ENCODE assay signal across 18 cellular contexts in the genomic region with DNA sequence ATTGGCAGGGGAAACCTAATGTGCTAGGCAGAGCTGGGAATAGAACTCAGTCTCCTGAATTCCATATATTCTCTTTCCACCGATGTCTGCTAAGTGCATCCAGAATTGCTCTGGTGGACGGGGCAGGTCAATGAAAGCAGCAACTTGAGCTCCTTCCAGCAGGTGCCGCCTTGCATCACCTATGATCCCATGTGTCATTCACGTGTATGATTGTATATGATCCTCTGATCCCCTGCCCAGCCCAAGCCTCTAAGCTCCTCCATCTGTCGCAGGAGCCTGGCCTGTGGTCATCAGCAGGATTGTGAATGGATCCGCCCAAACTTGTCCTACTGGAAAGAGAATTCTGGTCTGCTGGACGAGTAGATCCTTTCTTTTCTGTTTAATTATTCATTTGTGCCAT. TPM values are rescaled to one million over a fixed set of nuclear protein-coding genes. Genes with fewer than 3 reads are reported as not detected.
DNase-seq lines count a peak whose midpoint lies in the region; ATAC-seq, FAIRE-seq and TF ChIP-seq lines count a peak whose summit lies in the region.
"Had no signal": no experiment of that assay in that cellular context is flagged by ENCODE, and none has a peak within 500 bp of the region (broad histone marks: within the 10 kb centered on the region; RNA-seq: fewer than 3 reads in every experiment).

No MANE protein-coding gene starts in this region.

- no peaks in the 10 kb centered on the region for H3K23me2 ChIP-seq in H1 (ENCODE audit: low read depth, low read length)

- no peaks in the 10 kb centered on the region for H3K79me1 ChIP-seq in H1 (ENCODE audit: low read depth, low read length)

- no peak for FAIRE-seq in H1 (lab: Jason Lieb, UNC)

- H2BK120ac ChIP-seq in H1 (replicated peaks; ENCODE audit: low read depth, low read length): no peak overlapping the region

- H4K5ac ChIP-seq in H1 (ENCODE audit: insufficient read length, low read depth, low read length): no peak overlapping the region

- no peak overlapping the region for H4K8ac ChIP-seq in H1 (ENCODE audit: extremely low read depth, insufficient read depth, low read length)

- peaks cover 0 to 6% of the 10 kb centered on the region in 2 experiments; a peak in 1 of 4 replicates for H3K9me3 ChIP-seq in H1 (ENCODE audit: insufficient read depth in 2 of 2, low read depth in 1 of 2, low read length in 1 of 2)
- H3K9me3 ChIP-seq in aorta (ENCODE audit: control insufficient read depth, low read length): no peaks in the 10 kb centered on the region
- H3K9me3 ChIP-seq in right atrium auricular region: peaks cover 0 to 7% of the 10 kb centered on the region in 2 donors

- 0 out of 4 replicates have a peak, but pooled peaks of 1 of the 2 experiments have one; percentile 8 for TF ChIP-seq RAD21 in H1 (IDR thresholded peaks at IDR 0.05 in 1 of 2, conservative IDR thresholded peaks at IDR 0.05 in 1 of 2; ENCODE audit: low read depth in 2 of 2, low read length in 2 of 2)

- no peak overlapping the region for H3K4me2 ChIP-seq in H1 (ENCODE audit: insufficient read depth in 1 of 2, low read depth in 2 of 2, low read length in 2 of 2)
- H3K4me2 ChIP-seq: BLaER1 had no signal

- no peak overlapping the region for H2AFZ ChIP-seq in H1 (ENCODE audit: low read length)

- no peak overlapping the region for H3K4ac ChIP-seq in H1 (replicated peaks; ENCODE audit: insufficient read length, low read depth, low read length)

- TF ChIP-seq POLR2A in H1 (IDR thresholded peaks at IDR 0.05; ENCODE audit: control extremely low read depth in 1 of 2, low read depth in 2 of 2, low read length in 2 of 2): no peak

- H3K18ac ChIP-seq in H1 (ENCODE audit: extremely low read depth, low read length): no peak overlapping the region

- no peaks in the 10 kb centered on the region for H4K20me1 ChIP-seq in H1 (replicated peaks in 1 of 2; ENCODE audit: control insufficient read depth in 1 of 2, insufficient read depth in 2 of 2, low read length in 2 of 2)
- H4K20me1 ChIP-seq: BLaER1 had no signal

- H3K23ac ChIP-seq in H1 (ENCODE audit: insufficient read length): no peak overlapping the region

- no peak overlapping the region for H2AK5ac ChIP-seq in H1 (ENCODE audit: low read depth, low read length)

- peak; percentile 49 for DNase-seq in DMS 273 treated with DMSO at 0.1 percent for 48 hours (lab: John Stamatoyannopoulos, UW)
- DNase-seq in NCI-H524 treated with DMSO at 0.1 percent for 48 hours (lab: John Stamatoyannopoulos, UW): peak; percentile 70
- DNase-seq in H1 (ENCODE audit: low read depth in 1 of 2, low spot score in 2 of 2): no peak
- no peak for DNase-seq in cerebellum (ENCODE audit: low spot score)
- DNase-seq in aorta: no peak
- DNase-seq in right atrium auricular region (ENCODE audit: low spot score): no peak
- DNase-seq: activated CD8-positive, alpha-beta T cell treated with anti-CD3 and anti-CD28 coated beads for 36 hours; activated naive CD8-positive, alpha-beta T cell treated with anti-CD3 and anti-CD28 coated beads, Interleukin-2, amount 50 U/mL, for 24 hours; KG1; NCI-H1436; NCI-H774 had no signal

- H3K4me3 ChIP-seq in GM12875 (ENCODE audit: low read depth, low read length) (no peak overlapping the region), H1 (ENCODE audit: extremely low read depth in 1 of 4, insufficient read depth in 2 of 4, low read depth in 3 of 4, low read length in 4 of 4) (no peak overlapping the region), aorta (ENCODE audit: low read length in 2 of 2) (no peak overlapping the region), right atrium auricular region (no peak overlapping the region)
- H3K4me3 ChIP-seq: BLaER1, SJCRH30, skin epidermis, tibial nerve had no signal

- no peak overlapping the region for H2BK15ac ChIP-seq in H1 (ENCODE audit: low read length)

- no peak overlapping the region for H4K91ac ChIP-seq in H1 (replicated peaks; ENCODE audit: insufficient read length, low read length)

- POLR2A ChIA-PET in H1 (lab: Charles Lee; ENCODE audit: partially characterized antibody): interaction anchor here (0.8 to 3.8 kb wide), 5 partner anchors 10 to 20 kb away, joined by 3 to 25 read pairs (median 8); partner anchors contain the start of gene ACTA1

- no peak overlapping the region for H2BK12ac ChIP-seq in H1 (ENCODE audit: low read depth, low read length)

- ATAC-seq in aorta (ENCODE audit: low FRiP score) (no peak), HG02588 (IDR thresholded peaks at IDR 0.05; ENCODE audit: unreplicated experiment) (no peak)
- ATAC-seq: activated CD8-positive, alpha-beta T cell treated with anti-CD3 and anti-CD28 coated beads for 36 hours; activated naive CD8-positive, alpha-beta T cell treated with anti-CD3 and anti-CD28 coated beads, Interleukin-2, amount 50 U/mL, for 24 hours had no signal

- no peak overlapping the region for H3K9ac ChIP-seq in H1 (replicated peaks in 1 of 4; ENCODE audit: extremely low read depth in 1 of 4, low read depth in 3 of 4, low read length in 3 of 4)
- H3K9ac ChIP-seq: BLaER1 had no signal

- no peak for TF ChIP-seq EP300 in H1 (IDR thresholded peaks at IDR 0.05; ENCODE audit: borderline replicate concordance in 1 of 2, low read depth in 2 of 2, low read length in 2 of 2)

- H3K4me1 ChIP-seq in H1 (replicated peaks in 1 of 4; ENCODE audit: control insufficient read depth in 3 of 4, insufficient read depth in 4 of 4, low read length in 3 of 4) (peaks cover 0 to 4% (median 0%) of the 10 kb centered on the region in 4 experiments; a peak in 1 of 7 replicates), aorta (ENCODE audit: control insufficient read depth in 1 of 2, insufficient read depth in 2 of 2, low read length in 2 of 2) (no peaks in the 10 kb centered on the region), right atrium auricular region (no peaks in the 10 kb centered on the region)
- H3K4me1 ChIP-seq: BLaER1, SJCRH30, tibial nerve had no signal

- intact Hi-C loops in aorta (cut with DNase I): loop anchor here in 1 of 2 donors (2.0 kb wide), 1 partner anchor 32 kb away; no protein-coding TSS in a partner anchor

- TF ChIP-seq CTCF in GM12875 (IDR thresholded peaks at IDR 0.05; ENCODE audit: borderline replicate concordance, insufficient read depth, low read depth, low read length): peak; percentile 21; the same call in 1 of the 2 replicates
- TF ChIP-seq CTCF in H1 (IDR thresholded peaks at IDR 0.05; ENCODE audit: control extremely low read depth in 1 of 3, insufficient read depth in 1 of 3, low read depth in 1 of 3, low read length in 3 of 3): peak in 2 of 3 experiments; percentile 11 to 32; a peak in 2 of 4 replicates
- TF ChIP-seq CTCF in right atrium auricular region (IDR thresholded peaks at IDR 0.05): no peak

- H3K27me3 ChIP-seq in H1 (replicated peaks in 1 of 4; ENCODE audit: control insufficient read depth in 3 of 4, extremely low read depth in 1 of 4, insufficient read depth in 3 of 4, low read length in 3 of 4): no peaks in the 10 kb centered on the region
- H3K27me3 ChIP-seq in aorta (ENCODE audit: control insufficient read depth in 1 of 2, insufficient read depth in 2 of 2, low read length in 1 of 2): no peaks in the 10 kb centered on the region
- no peaks in the 10 kb centered on the region for H3K27me3 ChIP-seq in right atrium auricular region
- H3K27me3 ChIP-seq: BLaER1, SJCRH30 had no signal

- WGBS in H1 (ENCODE audit: extremely low coverage in 1 of 2, insufficient coverage in 1 of 2, insufficient read length in 1 of 2, insufficient replicate concordance in 2 of 2, low coverage in 1 of 2, low lambda C conversion rate in 2 of 2, missing lambda C conversion rate in 1 of 2), 2 experiments: 83% methylated on average over 7 of the region's 7 CpGs; no CpG with 5 or more reads in 1 of the 2 experiments
- WGBS in aorta, 2 donors: 80 to 81% methylated on average over 7 of the region's 7 CpGs

- no peak overlapping the region for H3K14ac ChIP-seq in H1 (ENCODE audit: insufficient read length)

- H3K56ac ChIP-seq in H1 (replicated peaks; ENCODE audit: insufficient read length, low read depth, low read length): no peak overlapping the region

- H3K79me2 ChIP-seq in H1 (ENCODE audit: control insufficient read depth in 1 of 2, insufficient read depth in 2 of 2, low read length in 2 of 2): no peaks in the 10 kb centered on the region

- no peak overlapping the region for H2BK5ac ChIP-seq in H1 (ENCODE audit: low read depth, low read length)

- H3K36me3 ChIP-seq in H1 (ENCODE audit: control insufficient read depth in 2 of 4, insufficient read depth in 4 of 4, low read length in 3 of 4): no peaks in the 10 kb centered on the region
- no peaks in the 10 kb centered on the region for H3K36me3 ChIP-seq in aorta (ENCODE audit: control insufficient read depth in 1 of 2, insufficient read depth in 2 of 2, low read length in 1 of 2)
- no peaks in the 10 kb centered on the region for H3K36me3 ChIP-seq in right atrium auricular region
- H3K36me3 ChIP-seq: BLaER1, SJCRH30, tibial nerve had no signal

- peak overlapping the region; percentile 74 for H2BK20ac ChIP-seq in H1 (ENCODE audit: low read length)

- H3K27ac ChIP-seq in H1 (ENCODE audit: low read depth, low read length): no peak overlapping the region
- no peak overlapping the region for H3K27ac ChIP-seq in aorta (ENCODE audit: low read depth in 1 of 2, low read length in 2 of 2)
- no peak overlapping the region for H3K27ac ChIP-seq in right atrium auricular region
- H3K27ac ChIP-seq: BLaER1, SJCRH30, skin epidermis, tibial nerve had no signal

- CTCF ChIA-PET in H1 (lab: Charles Lee; ENCODE audit: partially characterized antibody): interaction anchor here (0.6 to 2.8 kb wide), 10 partner anchors 9 to 109 kb away, joined by 3 to 16 read pairs (median 4); no protein-coding TSS in a partner anchor

TF ChIP-seq in H1, 55 proteins besides CTCF, POLR2A, EP300 and RAD21 (continues in another document):
- TF ChIP-seq SRF (IDR thresholded peaks at IDR 0.05; ENCODE audit: low read depth, low read length) (no peak), SIX5 (IDR thresholded peaks at IDR 0.05; ENCODE audit: low read depth, low read length) (no peak), PHF8 (conservative IDR thresholded peaks at IDR 0.05; ENCODE audit: low read depth, low read length) (no peak), NRF1 (IDR thresholded peaks at IDR 0.05; ENCODE audit: low read depth, low read length) (no peak)

RNA-seq across cellular contexts. Expression of gene ACTA1, which starts 13.1 kb away (rescaled TPM):
- 56.2 and 58.2 TPM in 2 replicates for total RNA-seq in H1 (2021; fragmentation: NEBNext Ultra II Directional; extraction: Animal tissue kit (Norgen Biotek cat#: 25700))
- polyA plus RNA-seq in H1 (2011; rRNA removed): 23.5 and 49.6 TPM in 2 replicates
- polyA plus RNA-seq in H1 (2011; cell fraction: cytosol; rRNA removed): 29.2 TPM
- polyA plus RNA-seq in H1 (2011; cell fraction: nucleus; rRNA removed): 34.0 TPM
- 27.7 to 38.9 TPM (median 29.2 TPM) in 4 replicates for polyA plus RNA-seq in H1 (2012, experiment 1 of 2)
- 32.8 TPM for polyA plus RNA-seq in H1 (2012, experiment 2 of 2)
- polyA plus RNA-seq in H1 (2013, experiment 1 of 2): 60.4 TPM
- 60.9 TPM for polyA plus RNA-seq in H1 (2013, experiment 2 of 2)
- polyA minus RNA-seq in H1 (2011; rRNA and poly(A)+ RNA removed): 9.3 and 14.8 TPM in 2 replicates
- 31.8 TPM for polyA minus RNA-seq in H1 (2011; cell fraction: cytosol; rRNA and poly(A)+ RNA removed)
- 13.7 TPM for polyA minus RNA-seq in H1 (2011; cell fraction: nucleus; rRNA and poly(A)+ RNA removed)
- 2.1 TPM for total RNA-seq in cerebellum
- 10 to 100 TPM in 1 of 2 donors, 1 to 10 TPM in 1; 1.8 to 46.8 TPM for total RNA-seq in aorta
- polyA plus RNA-seq in aorta: 10 to 100 TPM in 1 of 2 donors, 1 to 10 TPM in 1; 3.7 to 19.0 TPM
- total RNA-seq in right atrium auricular region: 1,000 to 10,000 TPM in 1 of 2 donors, 100 to 1,000 TPM in 1; 422 to 3,527 TPM
- total RNA-seq: activated CD8-positive, alpha-beta T cell treated with anti-CD3 and anti-CD28 coated beads for 36 hours; osteoblast had no signal

Comparison
In these comparisons a context has a peak if more than half of its experiments do, and no peak if none do; other contexts are left out.
1. DNase-seq: peak in DMS 273 treated with DMSO at 0.1 percent for 48 hours (single experiment) and NCI-H524 treated with DMSO at 0.1 percent for 48 hours (single experiment); none in H1 (0 of 2), cerebellum (single experiment), aorta (0 of 2) and right atrium auricular region (single experiment).
2. CTCF ChIP-seq: peak in GM12875 (single experiment) and H1 (2 of 3); none in right atrium auricular region (0 of 2).